8 cellular contexts compared by ENCODE assay signal in the genomic region with DNA sequence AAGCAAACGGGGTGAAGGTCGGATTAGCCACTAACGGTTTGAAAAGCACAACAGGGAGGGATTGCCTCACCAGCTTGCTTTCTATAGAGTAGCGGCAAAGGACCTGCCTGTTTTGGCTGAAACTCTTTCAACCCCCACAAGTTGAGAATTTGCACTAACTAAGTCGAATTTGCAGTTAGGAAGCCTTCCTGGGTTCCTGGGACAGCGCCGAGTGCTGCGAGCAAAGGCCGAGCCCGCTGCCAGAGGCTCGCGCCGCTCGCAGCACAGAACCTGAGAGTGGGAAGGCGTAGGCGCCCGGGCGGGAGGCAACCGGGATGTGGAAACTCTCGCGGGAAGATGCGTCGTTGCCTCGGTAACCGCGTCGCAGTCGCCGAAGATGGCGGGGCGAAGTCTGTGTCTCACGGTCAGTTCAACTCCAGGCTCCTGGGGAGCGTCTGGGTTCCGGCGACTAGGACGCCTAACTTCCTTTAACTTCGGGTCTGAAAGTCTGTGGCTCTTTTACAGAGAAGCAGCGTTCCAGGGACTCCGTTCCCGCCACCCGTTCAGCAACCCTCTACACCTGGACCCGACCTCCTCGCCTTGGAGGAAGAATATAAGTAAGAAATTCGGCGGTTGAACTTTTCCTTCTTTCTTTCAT. TPM values are rescaled to one million over a fixed set of nuclear protein-coding genes. Genes with fewer than 3 reads are reported as not detected.
DNase-seq lines count a peak whose midpoint lies in the region; ATAC-seq and TF ChIP-seq lines count a peak whose summit lies in the region.

A gene (plus strand): TSS at position 352 of the 637 bp plus-strand sequence. CDS start 25 bp downstream, at position 377.

- DNase-seq in BJ (ENCODE audit: low read depth) (peak; percentile 30), GM19238 (ENCODE audit: insufficient read length, low spot score) (peak; percentile 76), NCI-H524 (lab: John Stamatoyannopoulos, UW) (peak; percentile 79 to 91), lung (ENCODE audit: low spot score) (peak; percentile 86)
- peak; percentile 26 to 65 for DNase-seq in activated CD4-positive, alpha-beta T cell treated with anti-CD3 and anti-CD28 coated beads, Interleukin-2, amount 50 U/mL, for 24 hours (ENCODE audit: low read depth in 1 of 2, low spot score in 1 of 2)
- DNase-seq in stimulated activated CD4-positive, alpha-beta T cell treated with anti-CD3 and anti-CD28 coated beads, TNF-alpha, amount 100 ng/mL, for 24 hours (ENCODE audit: low read depth in 3 of 3), result peak; percentile 29 to 80 (median 47)

- H3K27me3 ChIP-seq in BJ (ENCODE audit: control insufficient read depth, insufficient read depth, low read length) (no peaks in the 10 kb centered on the region), ectodermal cell (ENCODE audit: control insufficient read depth, insufficient read depth, low read length, poor library complexity, severe bottlenecking) (peaks cover 10% of the 10 kb centered on the region), lung (ENCODE audit: control insufficient read depth, insufficient read depth) (no peaks in the 10 kb centered on the region)

- H3K9me3 ChIP-seq in ectodermal cell (ENCODE audit: control insufficient read depth, low read length) (no peaks in the 10 kb centered on the region), lung (ENCODE audit: control insufficient read depth in 2 of 2, insufficient read depth in 1 of 2, low read length in 1 of 2) (peaks cover 0 to 5% of the 10 kb centered on the region in 2 donors)

- 0 to 1% methylated on average over 45 of the region's 45 CpGs for WGBS in ectodermal cell, 2 experiments
- WGBS in lung, 2 donors, result 0 to 1% methylated on average over 40 to 45 of the region's 45 CpGs

- H3K4me1 ChIP-seq in ectodermal cell (ENCODE audit: control insufficient read depth, insufficient read depth, low read length), result no peaks in the 10 kb centered on the region
- peaks cover 0 to 4% of the 10 kb centered on the region in 2 donors for H3K4me1 ChIP-seq in lung (ENCODE audit: control insufficient read depth in 2 of 2, insufficient read depth in 2 of 2, low read length in 2 of 2)

- POLR2A ChIA-PET in BJ (lab: Charles Lee), result no interaction called here

- H3K36me3 ChIP-seq in BJ (ENCODE audit: control insufficient read depth, insufficient read depth, low read length), result no peaks in the 10 kb centered on the region
- no peaks in the 10 kb centered on the region for H3K36me3 ChIP-seq in ectodermal cell (ENCODE audit: control insufficient read depth, insufficient read depth, low read length)
- H3K36me3 ChIP-seq in lung (ENCODE audit: control insufficient read depth in 2 of 2, insufficient read depth in 2 of 2, low read length in 2 of 2), result no peaks in the 10 kb centered on the region

- CTCF ChIA-PET in BJ (lab: Yijun Ruan, JAX), result interaction anchor here (1.4 kb wide), 1 partner anchor 114 kb away, joined by 4 read pairs; no protein-coding TSS in a partner anchor

- ATAC-seq in HG03432 (IDR thresholded peaks at IDR 0.05; ENCODE audit: unreplicated experiment) (peak; percentile 95), lung (ENCODE audit: insufficient read depth, low FRiP score) (peak; percentile 96)

- H3K27ac ChIP-seq in ectodermal cell (ENCODE audit: insufficient read depth, low read depth, low read length, poor library complexity, severe bottlenecking) (no peak within 1 kb of the TSS), lung (ENCODE audit: low read depth in 1 of 2, low read length in 1 of 2) (no peak within 1 kb of the TSS)

- TF ChIP-seq CTCF in BJ (IDR thresholded peaks at IDR 0.05; ENCODE audit: insufficient read depth, low read depth, low read length) (no peak), lung (IDR thresholded peaks at IDR 0.05; ENCODE audit: control extremely low read depth, extremely low read depth) (no peak)

- H3K4me3 ChIP-seq in BJ (ENCODE audit: low read depth, low read length) (peak within 1 kb of the TSS; percentile 60), ectodermal cell (ENCODE audit: insufficient read depth, low read depth, low read length) (peak within 1 kb of the TSS; percentile 70), lung (peak within 1 kb of the TSS; percentile 52)

RNA-seq across cellular contexts. Expression of the gene that starts here (rescaled TPM):
- polyA plus RNA-seq in BJ (2011; rRNA removed), result 0.72 and 1.4 TPM in 2 replicates
- polyA minus RNA-seq in BJ (2011; rRNA and poly(A)+ RNA removed), result 0.72 and 2.6 TPM in 2 replicates
- 5.2 TPM for polyA plus RNA-seq in ectodermal cell (2013, experiment 1 of 4)
- polyA plus RNA-seq in ectodermal cell (2013, experiment 2 of 4), result 7.0 TPM
- polyA plus RNA-seq in ectodermal cell (2013, experiment 3 of 4), result 5.4 TPM
- 6.4 TPM for polyA plus RNA-seq in ectodermal cell (2013, experiment 4 of 4)
- total RNA-seq in lung, result 10 to 100 TPM; 17.4 to 46.3 TPM
- 1 to 10 TPM; 3.5 to 4.7 TPM for polyA plus RNA-seq in lung

Comparison
In these comparisons a context has a peak if more than half of its experiments do, and no peak if none do; other contexts are left out.
1. DNase-seq: peak in every context shown above with its lines; median percentile 86 in lung; 85 in NCI-H524; 76 in GM19238; 47 in stimulated activated CD4-positive, alpha-beta T cell treated with anti-CD3 and anti-CD28 coated beads, TNF-alpha, amount 100 ng/mL, for 24 hours; 46 in activated CD4-positive, alpha-beta T cell treated with anti-CD3 and anti-CD28 coated beads, Interleukin-2, amount 50 U/mL, for 24 hours; 30 in BJ.